Comparison of ENCODE assay signal across 22 cellular contexts in the genomic region with DNA sequence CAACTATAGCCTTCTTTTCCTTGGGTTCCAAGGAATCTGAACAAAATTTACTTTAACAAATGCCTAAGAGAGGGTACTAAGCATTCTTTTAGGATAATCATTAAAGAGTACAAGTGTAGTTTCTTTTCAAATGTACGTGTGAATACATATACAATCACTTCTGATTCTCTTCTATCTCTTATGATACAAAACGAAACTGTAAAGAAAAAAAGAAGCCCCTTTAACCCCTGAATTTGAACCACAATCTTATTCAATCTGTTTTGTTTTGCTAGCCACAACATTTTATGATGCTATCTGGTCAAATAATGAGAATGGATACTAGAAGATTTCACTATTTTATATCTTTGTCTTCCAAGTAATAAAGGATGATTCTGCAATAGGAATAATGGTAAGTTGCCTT.
"Had no signal": no experiment of that assay in that cellular context is flagged by ENCODE, and none has a peak within 500 bp of the region (broad histone marks: within the 10 kb centered on the region; RNA-seq: fewer than 3 reads in every experiment).

No MANE protein-coding gene starts in this region.

- DNase-seq: colonic mucosa; dermis blood vessel endothelial cell; effector memory CD8-positive, alpha-beta T cell; erythroblast; hypothalamus; immature natural killer cell; left ventricle myocardium superior; lower lobe of right lung; naive thymus-derived CD8-positive, alpha-beta T cell; nephron progenitor cell; nucleus accumbens; stimulated activated CD4-positive, alpha-beta T cell treated with anti-CD3 and anti-CD28 coated beads, Interleukin-12 subunit alpha, Interleukin-12 subunit beta, amount 100 ng/mL, for 4 hours; stimulated activated CD4-positive, alpha-beta T cell treated with anti-CD3 and anti-CD28 coated beads, Interleukin-1b, Interleukin-23, amount 100 ng/mL, for 48 hours; stimulated activated CD4-positive, alpha-beta T cell treated with anti-CD3 and anti-CD28 coated beads, Interleukin-4, amount 100 ng/mL, for 1 hour; stimulated activated CD8-positive, alpha-beta memory T cell treated with anti-CD3 and anti-CD28 coated beads, Interleukin-4, amount 100 ng/mL, for 48 hours; stimulated activated naive CD4-positive, alpha-beta T cell treated with Interleukin-2 at 50 U/mL for 16 hours; upper lobe of left lung had no signal

- H3K27ac Mint-ChIP-seq: immature natural killer cell, nephron progenitor cell had no signal

- H3K4me3 Mint-ChIP-seq: effector memory CD8-positive, alpha-beta T cell; immature natural killer cell; naive thymus-derived CD8-positive, alpha-beta T cell; nephron progenitor cell had no signal

- H3K9me3 ChIP-seq: colonic mucosa, lower lobe of right lung, prostate gland, right atrium auricular region, thoracic aorta, tibial nerve, upper lobe of left lung had no signal

- H3K27ac ChIP-seq: colonic mucosa, lower lobe of right lung, prostate gland, right atrium auricular region, thoracic aorta, tibial nerve, upper lobe of left lung had no signal

- ATAC-seq: effector memory CD8-positive, alpha-beta T cell; left ventricle myocardium superior; lower lobe of right lung; naive thymus-derived CD8-positive, alpha-beta T cell; sciatic nerve had no signal

- H3K27me3 ChIP-seq: colonic mucosa, right atrium auricular region, tibial nerve, upper lobe of left lung had no signal

- H3K4me1 Mint-ChIP-seq: immature natural killer cell, nephron progenitor cell had no signal

- H3K27me3 Mint-ChIP-seq: effector memory CD8-positive, alpha-beta T cell; naive thymus-derived CD8-positive, alpha-beta T cell had no signal

- H3K9me3 Mint-ChIP-seq: effector memory CD8-positive, alpha-beta T cell; immature natural killer cell; naive thymus-derived CD8-positive, alpha-beta T cell; nephron progenitor cell had no signal
